Comparison of ENCODE assay signal across 10 cellular contexts in genomic region chr12:121628536-121628935, GRCh38. TPM values are rescaled to one million over a fixed set of nuclear protein-coding genes. Genes with fewer than 3 reads are reported as not detected.
A peak's percentile ranks its signal among the peaks of the same experiment; 100 is the strongest.
DNase-seq lines count a peak whose midpoint lies in the region; ATAC-seq and TF ChIP-seq lines count a peak whose summit lies in the region.
"Had no signal": no experiment of that assay in that cellular context is flagged by ENCODE, and none has a peak within 500 bp of the region (broad histone marks: within the 10 kb centered on the region; RNA-seq: fewer than 3 reads in every experiment).

No MANE protein-coding gene starts in this region.

- H3K36me3 ChIP-seq in ACC112 (ENCODE audit: insufficient read depth, low read length) (no peaks in the 10 kb centered on the region), mucosa of stomach (ENCODE audit: control insufficient read depth, insufficient read depth, low read length) (no peaks in the 10 kb centered on the region)

- DNase-seq in HFFc6 (no peak), ACHN (no peak), iPS-NIHi11 (ENCODE audit: low spot score) (no peak)
- no peak for DNase-seq in activated naive CD4-positive, alpha-beta T cell treated with anti-CD3 and anti-CD28 coated beads, Interleukin-2, amount 50 U/mL, for 72 hours (ENCODE audit: low spot score in 2 of 2)
- DNase-seq in stimulated activated naive CD4-positive, alpha-beta T cell (lab: John Stamatoyannopoulos, UW), result no peak
- DNase-seq: DMS 273 treated with DMSO at 0.1 percent for 48 hours, NCI-H2081 had no signal

- H3K27ac ChIP-seq in ACC112 (ENCODE audit: low read depth, low read length), result peak overlapping the region; percentile 17; the same call in 1 of the 2 replicates

- H3K4me3 ChIP-seq in ACC112 (ENCODE audit: low read depth, low read length) (peak overlapping the region; percentile 93), mucosa of stomach (ENCODE audit: low read length) (no peak overlapping the region)

- H3K27me3 Mint-ChIP-seq in HFFc6 (ENCODE audit: insufficient read depth), result peaks cover under 1% of the 10 kb centered on the region; the same call in 1 of the 2 replicates

- peaks cover 10% of the 10 kb centered on the region; the same call in 1 of the 2 replicates for H3K36me3 Mint-ChIP-seq in HFFc6 (ENCODE audit: low read depth)
- H3K36me3 Mint-ChIP-seq in activated naive CD4-positive, alpha-beta T cell treated with anti-CD3 and anti-CD28 coated beads, Interleukin-2, amount 50 U/mL, for 72 hours, result peaks cover 23 to 34% of the 10 kb centered on the region in 2 donors

- H3K9me3 Mint-ChIP-seq in HFFc6, result no peaks in the 10 kb centered on the region
- H3K9me3 Mint-ChIP-seq in activated naive CD4-positive, alpha-beta T cell treated with anti-CD3 and anti-CD28 coated beads, Interleukin-2, amount 50 U/mL, for 72 hours, result no peaks in the 10 kb centered on the region

- TF ChIP-seq CTCF in HFFc6 (IDR thresholded peaks at IDR 0.05), result no peak

- H3K4me1 Mint-ChIP-seq in HFFc6 (ENCODE audit: low read depth), result peaks cover 51% of the 10 kb centered on the region

- H3K79me2 ChIP-seq in ACC112 (ENCODE audit: control insufficient read depth, insufficient read depth, low read length, unreplicated experiment), result peaks cover 56% of the 10 kb centered on the region

- no peak overlapping the region for H2AFZ ChIP-seq in ACC112 (ENCODE audit: low read length, unreplicated experiment)

- peak overlapping the region; percentile 89 for H3K27ac Mint-ChIP-seq in HFFc6
- peak overlapping the region; percentile 96 to 97 for H3K27ac Mint-ChIP-seq in activated naive CD4-positive, alpha-beta T cell treated with anti-CD3 and anti-CD28 coated beads, Interleukin-2, amount 50 U/mL, for 72 hours

- H3K9ac ChIP-seq in mucosa of stomach (ENCODE audit: low read length), result peak overlapping the region; percentile 49

- in situ Hi-C loops in ACHN (cut with HindIII; ENCODE audit: low pct_ligation_motif_present, low pct_unique_long_range_greater_than_20kb, low sequenced_read_pairs), result no loop called here

- peaks cover 33% of the 10 kb centered on the region for H3K4me1 ChIP-seq in ACC112 (ENCODE audit: control insufficient read depth, insufficient read depth, low read length, unreplicated experiment)
- peaks cover 34% of the 10 kb centered on the region for H3K4me1 ChIP-seq in mucosa of stomach (ENCODE audit: control insufficient read depth, insufficient read depth, low read length)

- ATAC-seq in activated naive CD4-positive, alpha-beta T cell treated with anti-CD3 and anti-CD28 coated beads, Interleukin-2, amount 50 U/mL, for 72 hours, result no peak
- ATAC-seq in HG03521 (IDR thresholded peaks at IDR 0.05; ENCODE audit: unreplicated experiment), result no peak

- H3K4me3 Mint-ChIP-seq in HFFc6, result peak overlapping the region; percentile 93

- H3K27me3 ChIP-seq in ACC112 (ENCODE audit: insufficient read depth, low read length) (no peaks in the 10 kb centered on the region), mucosa of stomach (ENCODE audit: control insufficient read depth, insufficient read depth, low read length) (no peaks in the 10 kb centered on the region)

- no peaks in the 10 kb centered on the region for H3K9me3 ChIP-seq in mucosa of stomach (ENCODE audit: control insufficient read depth, low read length)

RNA-seq across cellular contexts. Expression of gene ORAI1, which starts 2.2 kb away (rescaled TPM):
- total RNA-seq in HFFc6 (2021; fragmentation: NEBNext Ultra II Directional; extraction: Animal tissue kit (Norgen Biotek cat#: 25700)), result 10 to 100 TPM; 18.5 to 25.7 (median 22.0) TPM
- 10 to 100 TPM; 23.0 to 23.2 TPM for total RNA-seq in activated naive CD4-positive, alpha-beta T cell treated with anti-CD3 and anti-CD28 coated beads, Interleukin-2, amount 50 U/mL, for 72 hours

RNA-seq across cellular contexts. Expression of gene MORN3, which starts 40.9 kb away (rescaled TPM):
- under 1 TPM in 5 of 6 experiments, not detected in 1; 0.14 to 0.40 (median 0.23) TPM for total RNA-seq in HFFc6 (2021; fragmentation: NEBNext Ultra II Directional; extraction: Animal tissue kit (Norgen Biotek cat#: 25700))
- total RNA-seq in activated naive CD4-positive, alpha-beta T cell treated with anti-CD3 and anti-CD28 coated beads, Interleukin-2, amount 50 U/mL, for 72 hours, result 1 to 10 TPM; 1.3 to 2.9 TPM

RNA-seq across cellular contexts. Expression of gene KDM2B, which starts 47.7 kb away (rescaled TPM):
- 10 to 100 TPM; 15.4 to 24.0 (median 21.5) TPM for total RNA-seq in HFFc6 (2021; fragmentation: NEBNext Ultra II Directional; extraction: Animal tissue kit (Norgen Biotek cat#: 25700))
- 10 to 100 TPM; 28.9 to 66.8 TPM for total RNA-seq in activated naive CD4-positive, alpha-beta T cell treated with anti-CD3 and anti-CD28 coated beads, Interleukin-2, amount 50 U/mL, for 72 hours
